In genomic region chr1:22105611-22106207, GRCh38 we compare ENCODE assay signal across 8 cellular contexts. TPM values are rescaled to one million over a fixed set of nuclear protein-coding genes. Genes with fewer than 3 reads are reported as not detected.
A peak's percentile ranks its signal among the peaks of the same experiment; 100 is the strongest.
DNase-seq lines count a peak whose midpoint lies in the region; ATAC-seq, FAIRE-seq and TF ChIP-seq lines count a peak whose summit lies in the region.

No MANE protein-coding gene starts in this region.

- H3K27me3 ChIP-seq in breast epithelium, result no peaks in the 10 kb centered on the region
- H3K27me3 ChIP-seq in left lung, result no peaks in the 10 kb centered on the region
- H3K27me3 ChIP-seq in upper lobe of right lung, result no peaks in the 10 kb centered on the region

- FAIRE-seq in RCC 7860 (lab: Jason Lieb, UNC), result no peak

- no peak for TF ChIP-seq POLR2A in breast epithelium (IDR thresholded peaks at IDR 0.05)

- TF ChIP-seq CTCF in breast epithelium (IDR thresholded peaks at IDR 0.05), result peak; percentile 83 to 86 (median 83)
- peak; percentile 53 to 64 for TF ChIP-seq CTCF in left lung (IDR thresholded peaks at IDR 0.05)
- peak; percentile 81 for TF ChIP-seq CTCF in upper lobe of right lung (IDR thresholded peaks at IDR 0.05)

- H3K9me3 ChIP-seq in breast epithelium (no peaks in the 10 kb centered on the region), left lung (no peaks in the 10 kb centered on the region), upper lobe of right lung (no peaks in the 10 kb centered on the region)

- no peak overlapping the region for H3K27ac ChIP-seq in breast epithelium
- peak overlapping the region in 1 of 2 donors; percentile 46 for H3K27ac ChIP-seq in left lung
- H3K27ac ChIP-seq in upper lobe of right lung, result no peak overlapping the region

- intact Hi-C loops in breast epithelium (cut with DNase I; ENCODE audit: low total_unique reads) (no loop called here), left lung (cut with DNase I) (no loop called here), upper lobe of right lung (cut with DNase I) (no loop called here), posterior cingulate gyrus (cut with DNase I) (loop anchor here (2.0 to 5.0 kb wide), 2 partner anchors 172 to 311 kb away; no protein-coding TSS in a partner anchor)

- peak; percentile 54 for DNase-seq in activated CD8-positive, alpha-beta memory T cell treated with anti-CD3 and anti-CD28 coated beads for 24 hours
- no peak for DNase-seq in activated CD8-positive, alpha-beta memory T cell treated with anti-CD3 and anti-CD28 coated beads, Interleukin-2, amount 50 U/mL, for 4 hours
- DNase-seq in Kasumi-1 (lab: John Stamatoyannopoulos, UW) (peak; percentile 59 to 81), RCC 7860 (ENCODE audit: low spot score) (peak; percentile 44), breast epithelium (ENCODE audit: low spot score in 2 of 2) (no peak), left lung (no peak), upper lobe of right lung (no peak), posterior cingulate gyrus (no peak)

- H3K4me3 ChIP-seq in breast epithelium (no peak overlapping the region), left lung (no peak overlapping the region), upper lobe of right lung (no peak overlapping the region)

- H3K4me1 ChIP-seq in breast epithelium (peaks cover 5% of the 10 kb centered on the region in 2 donors), left lung (peaks cover 0 to 48% of the 10 kb centered on the region in 2 donors), upper lobe of right lung (peaks cover 8% of the 10 kb centered on the region)

- H3K36me3 ChIP-seq in breast epithelium (no peaks in the 10 kb centered on the region), left lung (peaks cover 0 to 55% of the 10 kb centered on the region in 2 donors), upper lobe of right lung (peaks cover 26% of the 10 kb centered on the region)

- ATAC-seq in left lung (peak; percentile 80), upper lobe of right lung (peak; percentile 76)

RNA-seq across cellular contexts. Expression of gene WNT4, which starts 37.2 kb away (rescaled TPM):
- 1 to 10 TPM in 2 of 3 donors, not detected in 1; 1.6 to 3.1 TPM for total RNA-seq in breast epithelium
- total RNA-seq in left lung, result 1 to 10 TPM; 1.8 to 4.0 TPM
- 1.8 TPM for total RNA-seq in upper lobe of right lung

RNA-seq across cellular contexts. Expression of gene CDC42, which starts 53.2 kb away (rescaled TPM):
- total RNA-seq in breast epithelium (100 to 1,000 TPM; 192 to 255 (median 213) TPM), left lung (100 to 1,000 TPM; 277 to 292 TPM), upper lobe of right lung (234 TPM)

Comparison
In these comparisons a context has a peak if more than half of its experiments do, and no peak if none do; other contexts are left out.
1. DNase-seq: peak in activated CD8-positive, alpha-beta memory T cell treated with anti-CD3 and anti-CD28 coated beads for 24 hours (single experiment), Kasumi-1 (2 of 2) and RCC 7860 (single experiment); none in activated CD8-positive, alpha-beta memory T cell treated with anti-CD3 and anti-CD28 coated beads, Interleukin-2, amount 50 U/mL, for 4 hours (single experiment), breast epithelium (0 of 2), left lung (0 of 2), upper lobe of right lung (single experiment) and posterior cingulate gyrus (0 of 10).
2. Peak in every context shown above with its lines, with median percentiles within 50 percentile points of each other: CTCF ChIP-seq.